ENCODE assay signal across 8 cellular contexts in the genomic region with DNA sequence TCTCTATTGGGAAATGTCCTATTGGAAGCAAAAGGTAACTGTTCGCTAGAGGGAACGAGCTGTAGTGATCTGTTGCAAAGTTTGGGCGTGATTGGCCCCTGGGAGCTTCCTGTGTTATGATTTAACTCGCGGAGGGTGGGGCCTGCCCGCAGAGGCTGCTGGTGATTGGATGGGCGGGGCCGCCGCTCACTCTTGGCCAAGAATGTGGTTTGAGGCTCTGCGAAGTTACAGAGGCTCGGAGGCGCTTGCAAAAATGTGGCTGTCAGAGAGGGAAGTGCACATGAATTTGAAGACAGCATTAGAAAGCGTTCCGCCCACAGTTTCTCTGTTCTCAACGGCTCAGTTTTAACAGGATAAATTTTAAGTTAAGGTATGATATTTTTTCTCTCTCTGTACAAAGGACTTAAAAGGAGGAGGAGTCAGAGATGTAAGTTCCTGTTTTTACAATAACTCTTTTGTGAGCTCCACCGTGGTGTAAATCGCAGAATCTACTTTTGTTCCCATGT. TPM values are rescaled to one million over a fixed set of nuclear protein-coding genes. Genes with fewer than 3 reads are reported as not detected.
A peak's percentile ranks its signal among the peaks of the same experiment; 100 is the strongest.
DNase-seq lines count a peak whose midpoint lies in the region; ATAC-seq and TF ChIP-seq lines count a peak whose summit lies in the region.

No MANE protein-coding gene starts in this region.

- TF ChIP-seq POLR2A in transverse colon (IDR thresholded peaks at IDR 0.05): peak; percentile 33

- DNase-seq in ELR (ENCODE audit: low read depth) (peak; percentile 97), GM23338 (ENCODE audit: low spot score) (peak; percentile 98), Kasumi-1 (lab: John Stamatoyannopoulos, UW) (peak; percentile 99), SKM-1 treated with dmso at 0.1 percent for 144 hours (lab: John Stamatoyannopoulos, UW; ENCODE audit: unreplicated experiment) (peak; percentile 99), Right ventricle myocardium superior (peak; percentile 99), transverse colon (peak; percentile 97)
- peak; percentile 94 for DNase-seq in activated naive CD8-positive, alpha-beta T cell treated with anti-CD3 and anti-CD28 coated beads, Interleukin-2, amount 10 ng/mL, durations not matched to agents 7 days and 5 days

- in situ Hi-C loops in transverse colon (cut with MboI; ENCODE audit: low pct_ligation_motif_present in 1 of 4, low pct_unique_long_range_greater_than_20kb in 1 of 4, low sequenced_read_pairs in 3 of 4): no loop called here

- H3K4me3 ChIP-seq in GM23338 (peak overlapping the region; percentile 46), parathyroid adenoma (ENCODE audit: low read depth, low read length) (peak overlapping the region; percentile 60), transverse colon (peak overlapping the region; percentile 5 to 54 (median 34))

- H3K9ac ChIP-seq in parathyroid adenoma: no peak overlapping the region

- no peaks in the 10 kb centered on the region for H4K20me1 ChIP-seq in GM23338 (replicated peaks; ENCODE audit: insufficient read depth)

- H3K36me3 Mint-ChIP-seq in GM23338 (ENCODE audit: low read depth): no peaks in the 10 kb centered on the region
- peaks cover 32% of the 10 kb centered on the region for H3K36me3 Mint-ChIP-seq in activated naive CD8-positive, alpha-beta T cell treated with anti-CD3 and anti-CD28 coated beads, Interleukin-2, amount 10 ng/mL, durations not matched to agents 7 days and 5 days

- POLR2A ChIA-PET in activated naive CD8-positive, alpha-beta T cell treated with anti-CD3 and anti-CD28 coated beads, Interleukin-2, amount 10 ng/mL, durations not matched to agents 7 days and 5 days (lab: Charles Lee): interaction anchor here (0.8 to 4.0 kb wide), 11 partner anchors 11 to 328 kb away, joined by 3 to 25 read pairs (median 5); partner anchors contain the start of genes CNTRL, FBXW2 and RAB14

- TF ChIP-seq CTCF in GM23338 (conservative IDR thresholded peaks at IDR 0.05; ENCODE audit: low read depth in 2 of 2): no peak
- peak; percentile 16 for TF ChIP-seq CTCF in parathyroid adenoma (IDR thresholded peaks at IDR 0.05)
- peak; percentile 32 to 54 (median 36) for TF ChIP-seq CTCF in transverse colon (IDR thresholded peaks at IDR 0.05)

- H3K9me3 ChIP-seq in parathyroid adenoma (ENCODE audit: control insufficient read depth, low read length) (no peaks in the 10 kb centered on the region), transverse colon (no peaks in the 10 kb centered on the region)

- TF ChIP-seq EP300 in transverse colon (IDR thresholded peaks at IDR 0.05; ENCODE audit: low read depth): no peak

- H3K4me3 Mint-ChIP-seq in GM23338: peak overlapping the region; percentile 72
- peak overlapping the region; percentile 89 for H3K4me3 Mint-ChIP-seq in activated naive CD8-positive, alpha-beta T cell treated with anti-CD3 and anti-CD28 coated beads, Interleukin-2, amount 10 ng/mL, durations not matched to agents 7 days and 5 days

- intact Hi-C loops in Right ventricle myocardium superior (cut with DNase I): no loop called here
- intact Hi-C loops in transverse colon (cut with DNase I; ENCODE audit: low total_unique reads): no loop called here

- H3K27ac ChIP-seq in GM23338 (ENCODE audit: low read depth): no peak overlapping the region
- no peak overlapping the region for H3K27ac ChIP-seq in parathyroid adenoma
- peak overlapping the region; percentile 71 to 79 (median 76) for H3K27ac ChIP-seq in transverse colon

- no peaks in the 10 kb centered on the region for H3K4me1 ChIP-seq in GM23338 (ENCODE audit: insufficient read depth)
- no peaks in the 10 kb centered on the region for H3K4me1 ChIP-seq in parathyroid adenoma
- H3K4me1 ChIP-seq in transverse colon: peaks cover 7 to 20% (median 12%) of the 10 kb centered on the region in 4 donors

- H3K27ac Mint-ChIP-seq in GM23338: peak overlapping the region; percentile 12; the same call in 1 of the 2 replicates
- peak overlapping the region; percentile 92 for H3K27ac Mint-ChIP-seq in activated naive CD8-positive, alpha-beta T cell treated with anti-CD3 and anti-CD28 coated beads, Interleukin-2, amount 10 ng/mL, durations not matched to agents 7 days and 5 days

- H3K36me3 ChIP-seq in GM23338 (ENCODE audit: insufficient read depth) (no peaks in the 10 kb centered on the region), parathyroid adenoma (ENCODE audit: control insufficient read depth, insufficient read depth, low read length) (no peaks in the 10 kb centered on the region), transverse colon (no peaks in the 10 kb centered on the region)

- no peaks in the 10 kb centered on the region for H3K79me2 ChIP-seq in GM23338 (replicated peaks; ENCODE audit: insufficient read depth)
- H3K79me2 ChIP-seq in parathyroid adenoma: no peaks in the 10 kb centered on the region

- peaks cover 13% of the 10 kb centered on the region; the same call in 2 of the 3 replicates for H3K4me1 Mint-ChIP-seq in GM23338
- peaks cover 33% of the 10 kb centered on the region for H3K4me1 Mint-ChIP-seq in activated naive CD8-positive, alpha-beta T cell treated with anti-CD3 and anti-CD28 coated beads, Interleukin-2, amount 10 ng/mL, durations not matched to agents 7 days and 5 days

- H3K27me3 ChIP-seq in GM23338 (ENCODE audit: insufficient read depth) (no peaks in the 10 kb centered on the region), parathyroid adenoma (ENCODE audit: control insufficient read depth, insufficient read depth, low read length) (no peaks in the 10 kb centered on the region), transverse colon (no peaks in the 10 kb centered on the region)

- 1% methylated on average over 7 to 17 of the region's 17 CpGs for WGBS in transverse colon (ENCODE audit: low coverage in 1 of 2), 2 donors

- peak; percentile 100 for ATAC-seq in GM23338
- ATAC-seq in activated naive CD8-positive, alpha-beta T cell treated with anti-CD3 and anti-CD28 coated beads, Interleukin-2, amount 10 ng/mL, durations not matched to agents 7 days and 5 days (ENCODE audit: low read depth): peak; percentile 97
- peak; percentile 100 for ATAC-seq in Right ventricle myocardium superior (ENCODE audit: poor library complexity)

- peak overlapping the region; percentile 4; the same call in 1 of the 2 replicates for H2AFZ ChIP-seq in GM23338
- H2AFZ ChIP-seq in parathyroid adenoma: peak overlapping the region; percentile 54

- no peaks in the 10 kb centered on the region for H3F3A ChIP-seq in GM23338 (replicated peaks; ENCODE audit: low read depth)

- peaks cover 5% of the 10 kb centered on the region for H3K27me3 Mint-ChIP-seq in GM23338 (ENCODE audit: insufficient read depth, low read depth, poor library complexity)
- no peaks in the 10 kb centered on the region for H3K27me3 Mint-ChIP-seq in activated naive CD8-positive, alpha-beta T cell treated with anti-CD3 and anti-CD28 coated beads, Interleukin-2, amount 10 ng/mL, durations not matched to agents 7 days and 5 days

- H3K9me2 ChIP-seq in GM23338 (ENCODE audit: insufficient read depth): no peaks in the 10 kb centered on the region

- H3K4me2 ChIP-seq in GM23338: peak overlapping the region; percentile 68
- H3K4me2 ChIP-seq in parathyroid adenoma (ENCODE audit: low read length): peak overlapping the region; percentile 81

- no peaks in the 10 kb centered on the region for H3K9me3 Mint-ChIP-seq in GM23338
- no peaks in the 10 kb centered on the region for H3K9me3 Mint-ChIP-seq in activated naive CD8-positive, alpha-beta T cell treated with anti-CD3 and anti-CD28 coated beads, Interleukin-2, amount 10 ng/mL, durations not matched to agents 7 days and 5 days

TF ChIP-seq in GM23338, 12 proteins besides CTCF, POLR2A, EP300 and RAD21 (continues in another document):
- TF ChIP-seq JUNB (IDR thresholded peaks at IDR 0.05; ENCODE audit: unreplicated experiment) (no peak), POLR2AphosphoS5 (IDR thresholded peaks at IDR 0.05; ENCODE audit: low read depth) (peak; percentile 50; the same call in 1 of the 2 replicates), CREB1 (CRISPR knock-in tag; IDR thresholded peaks at IDR 0.05; ENCODE audit: low read depth) (peak; percentile 34; the same call in 1 of the 2 replicates)

RNA-seq across cellular contexts. Expression of gene CNTRL, which starts 46.9 kb away (rescaled TPM):
- total RNA-seq in GM23338 (2014; rRNA removed; shearing (Covaris generic)): 9.2 and 15.3 TPM in 2 replicates
- 6.4 and 11.7 TPM in 2 replicates for polyA plus RNA-seq in GM23338 (2016; fragmentation: Nextera tagmentation; extraction: Ambion mirVana)
- 10 to 100 TPM; 92.3 to 94.6 TPM for total RNA-seq in activated naive CD8-positive, alpha-beta T cell treated with anti-CD3 and anti-CD28 coated beads, Interleukin-2, amount 10 ng/mL, durations not matched to agents 7 days and 5 days
- total RNA-seq in Right ventricle myocardium superior: 2.6 TPM
- total RNA-seq in transverse colon: 10 to 100 TPM in 2 of 4 donors, 1 to 10 TPM in 2; 6.0 to 21.3 (median 11.2) TPM

Comparison
In these comparisons a context has a peak if more than half of its experiments do, and no peak if none do; other contexts are left out.
1. H3K27ac ChIP-seq: peak in transverse colon (4 of 4); none in GM23338 (single experiment) and parathyroid adenoma (single experiment).
2. CTCF ChIP-seq: peak in parathyroid adenoma (single experiment) and transverse colon (5 of 5); none in GM23338 (0 of 2).
3. Peak in every context shown above with its lines, with median percentiles within 50 percentile points of each other: DNase-seq, ATAC-seq and H3K4me3 ChIP-seq.